Comparison of ENCODE assay signal across 9 cellular contexts in genomic region chr3:119891944-119892721, GRCh38.
DNase-seq lines count a peak whose midpoint lies in the region; ATAC-seq, FAIRE-seq and TF ChIP-seq lines count a peak whose summit lies in the region.
"Had no signal": no experiment of that assay in that cellular context is flagged by ENCODE, and none has a peak within 500 bp of the region (broad histone marks: within the 10 kb centered on the region; RNA-seq: fewer than 3 reads in every experiment).

No MANE protein-coding gene starts in this region.

- peaks cover 10% of the 10 kb centered on the region for H3K4me1 Mint-ChIP-seq in activated T-helper 1 cell treated with anti-CD3 and anti-CD28 coated beads, Interleukin-12 subunit alpha, Interleukin-12 subunit beta, Interleukin-2, Interleukin-4 antibody, amounts not matched to agents 30 ng/mL and 10 ng/mL and 1 ng/mL, durations not matched to agents 14 hours and 24 hours and 36 hours (ENCODE audit: low read depth)

- DNase-seq in NCI-H510A treated with DMSO at 0.1 percent for 48 hours (lab: John Stamatoyannopoulos, UW) (peak; percentile 14), NCI-H510A (lab: John Stamatoyannopoulos, UW) (no peak), NCI-H69 (lab: John Stamatoyannopoulos, UW) (peak; percentile 55), germinal center (ENCODE audit: low spot score) (peak; percentile 16), pancreas (peak in 3 of 6 donors; percentile 22 to 41 (median 26)), GOT3 (lab: John Stamatoyannopoulos, UW) (no peak)
- DNase-seq in activated T-helper 1 cell treated with anti-CD3 and anti-CD28 coated beads, Interleukin-12 subunit alpha, Interleukin-12 subunit beta, Interleukin-2, Interleukin-4 antibody, amounts not matched to agents 30 ng/mL and 10 ng/mL and 1 ng/mL, durations not matched to agents 14 hours and 24 hours and 36 hours (ENCODE audit: low spot score) = peak; percentile 35

- intact Hi-C loops in activated T-helper 1 cell treated with anti-CD3 and anti-CD28 coated beads, Interleukin-12 subunit alpha, Interleukin-12 subunit beta, Interleukin-2, Interleukin-4 antibody, amounts not matched to agents 30 ng/mL and 10 ng/mL and 1 ng/mL, durations not matched to agents 14 hours and 24 hours and 36 hours (cut with micrococcal nuclease) = loop anchor here (1.0 to 5.0 kb wide), 7 partner anchors 202 to 667 kb away; partner anchors contain the start of genes GSK3B and LRRC58
- intact Hi-C loops in pancreas (cut with DNase I) = no loop called here

- no peak overlapping the region for H3K27ac Mint-ChIP-seq in activated T-helper 1 cell treated with anti-CD3 and anti-CD28 coated beads, Interleukin-12 subunit alpha, Interleukin-12 subunit beta, Interleukin-2, Interleukin-4 antibody, amounts not matched to agents 30 ng/mL and 10 ng/mL and 1 ng/mL, durations not matched to agents 14 hours and 24 hours and 36 hours

- no peaks in the 10 kb centered on the region for H3K36me3 ChIP-seq in pancreas

- H3K9me3 ChIP-seq in pancreas = no peaks in the 10 kb centered on the region

- no peak overlapping the region for H3K27ac ChIP-seq in pancreas
- H3K27ac ChIP-seq: BLaER1 treated with 17β-estradiol and CSF1 and Interleukin-3, amounts not matched to agents 10 nM and 100 nM had no signal

- no peak overlapping the region for H3K4me3 ChIP-seq in pancreas
- H3K4me3 ChIP-seq: BLaER1 treated with 17β-estradiol and CSF1 and Interleukin-3, amounts not matched to agents 10 nM and 100 nM had no signal

- no peaks in the 10 kb centered on the region for H3K27me3 ChIP-seq in pancreas
- H3K27me3 ChIP-seq: BLaER1 treated with 17β-estradiol and CSF1 and Interleukin-3, amounts not matched to agents 10 nM and 100 nM had no signal

- 27 to 32% methylated on average over 10 of the region's 10 CpGs for WGBS in pancreas, 2 donors

- no peak overlapping the region for H3K4me3 Mint-ChIP-seq in activated T-helper 1 cell treated with anti-CD3 and anti-CD28 coated beads, Interleukin-12 subunit alpha, Interleukin-12 subunit beta, Interleukin-2, Interleukin-4 antibody, amounts not matched to agents 30 ng/mL and 10 ng/mL and 1 ng/mL, durations not matched to agents 14 hours and 24 hours and 36 hours

- peak; percentile 69 for FAIRE-seq in pancreas (lab: Jason Lieb, UNC)

- peaks cover 10% of the 10 kb centered on the region for H3K9me3 Mint-ChIP-seq in activated T-helper 1 cell treated with anti-CD3 and anti-CD28 coated beads, Interleukin-12 subunit alpha, Interleukin-12 subunit beta, Interleukin-2, Interleukin-4 antibody, amounts not matched to agents 30 ng/mL and 10 ng/mL and 1 ng/mL, durations not matched to agents 14 hours and 24 hours and 36 hours

- peak; percentile 25 to 63 (median 42) for TF ChIP-seq CTCF in pancreas (IDR thresholded peaks at IDR 0.05)

- ATAC-seq in HG02973 (IDR thresholded peaks at IDR 0.05; ENCODE audit: unreplicated experiment) (peak; percentile 59), pancreas (peak; percentile 77 to 95 (median 94))

- H3K4me1 ChIP-seq in pancreas = no peaks in the 10 kb centered on the region
- H3K4me1 ChIP-seq: BLaER1 treated with 17β-estradiol and CSF1 and Interleukin-3, amounts not matched to agents 10 nM and 100 nM had no signal

- H3K27me3 Mint-ChIP-seq in activated T-helper 1 cell treated with anti-CD3 and anti-CD28 coated beads, Interleukin-12 subunit alpha, Interleukin-12 subunit beta, Interleukin-2, Interleukin-4 antibody, amounts not matched to agents 30 ng/mL and 10 ng/mL and 1 ng/mL, durations not matched to agents 14 hours and 24 hours and 36 hours (ENCODE audit: insufficient read depth) = no peaks in the 10 kb centered on the region

- peaks cover 20% of the 10 kb centered on the region for H3K36me3 Mint-ChIP-seq in activated T-helper 1 cell treated with anti-CD3 and anti-CD28 coated beads, Interleukin-12 subunit alpha, Interleukin-12 subunit beta, Interleukin-2, Interleukin-4 antibody, amounts not matched to agents 30 ng/mL and 10 ng/mL and 1 ng/mL, durations not matched to agents 14 hours and 24 hours and 36 hours (ENCODE audit: low read depth)

Comparison
In these comparisons a context has a peak if more than half of its experiments do, and no peak if none do; other contexts are left out.
1. DNase-seq: peak in NCI-H510A treated with DMSO at 0.1 percent for 48 hours (single experiment), NCI-H69 (single experiment), activated T-helper 1 cell treated with anti-CD3 and anti-CD28 coated beads, Interleukin-12 subunit alpha, Interleukin-12 subunit beta, Interleukin-2, Interleukin-4 antibody, amounts not matched to agents 30 ng/mL and 10 ng/mL and 1 ng/mL, durations not matched to agents 14 hours and 24 hours and 36 hours (single experiment) and germinal center (single experiment); none in NCI-H510A (single experiment) and GOT3 (single experiment).